Comparison of ENCODE assay signal across 22 cellular contexts in genomic region chr1:228376262-228376628, GRCh38. TPM values are rescaled to one million over a fixed set of nuclear protein-coding genes. Genes with fewer than 3 reads are reported as not detected.
DNase-seq lines count a peak whose midpoint lies in the region; ATAC-seq and TF ChIP-seq lines count a peak whose summit lies in the region.
"Had no signal": no experiment of that assay in that cellular context is flagged by ENCODE, and none has a peak within 500 bp of the region (broad histone marks: within the 10 kb centered on the region; RNA-seq: fewer than 3 reads in every experiment).

No MANE protein-coding gene starts in this region.

- peaks cover 36% of the 10 kb centered on the region for H3K36me3 ChIP-seq in right atrium auricular region
- H3K36me3 ChIP-seq in adrenal gland (replicated peaks in 1 of 2) = no peaks in the 10 kb centered on the region
- no peaks in the 10 kb centered on the region for H3K36me3 ChIP-seq in gastroesophageal sphincter
- H3K36me3 ChIP-seq in vagina = no peaks in the 10 kb centered on the region
- H3K36me3 ChIP-seq: BLaER1, sigmoid colon had no signal

- H3K4me1 ChIP-seq in right atrium auricular region = peaks cover 4 to 61% of the 10 kb centered on the region in 2 donors
- H3K4me1 ChIP-seq in adrenal gland (replicated peaks in 1 of 2) = peaks cover 19 to 25% of the 10 kb centered on the region in 2 donors
- H3K4me1 ChIP-seq in gastroesophageal sphincter = peaks cover 0 to 45% (median 7%) of the 10 kb centered on the region in 3 donors
- H3K4me1 ChIP-seq in vagina = peaks cover 28% of the 10 kb centered on the region

- TF ChIP-seq EP300 in gastroesophageal sphincter (IDR thresholded peaks at IDR 0.05) = no peak

- intact Hi-C loops in left cardiac atrium (cut with DNase I) = no loop called here
- intact Hi-C loops in adrenal gland (cut with DNase I) = no loop called here
- intact Hi-C loops in vagina (cut with DNase I) = loop anchor here (10.0 kb wide), 1 partner anchor 109 kb away; the partner anchor contains the start of gene RNF187

- TF ChIP-seq POLR2A in adrenal gland (IDR thresholded peaks at IDR 0.05) = no peak
- no peak for TF ChIP-seq POLR2A in gastroesophageal sphincter (IDR thresholded peaks at IDR 0.05)
- TF ChIP-seq POLR2A in vagina (IDR thresholded peaks at IDR 0.05) = no peak

- H3K27me3 ChIP-seq in right atrium auricular region (no peaks in the 10 kb centered on the region), adrenal gland (no peaks in the 10 kb centered on the region), gastroesophageal sphincter (peaks cover 7% of the 10 kb centered on the region), vagina (no peaks in the 10 kb centered on the region)

- WGBS in adrenal gland, 4 donors = 88 to 96% (median 90%) methylated on average over 3 of the region's 3 CpGs
- no CpG with 5 or more reads among the region's 3 CpGs for WGBS in gastroesophageal sphincter (ENCODE audit: low coverage in 1 of 2), 2 donors

- H3K9me3 ChIP-seq in right atrium auricular region = no peaks in the 10 kb centered on the region
- no peaks in the 10 kb centered on the region for H3K9me3 ChIP-seq in adrenal gland (replicated peaks in 1 of 3)
- H3K9me3 ChIP-seq in gastroesophageal sphincter = no peaks in the 10 kb centered on the region
- H3K9me3 ChIP-seq in vagina = no peaks in the 10 kb centered on the region
- H3K9me3 ChIP-seq: A549, BLaER1, sigmoid colon had no signal

- DNase-seq in right atrium auricular region (ENCODE audit: low spot score) (no peak), left cardiac atrium (no peak), adrenal gland (peak in 2 of 7 donors; percentile 9 to 25), vagina (ENCODE audit: extremely low spot score in 2 of 2) (no peak), SKM-1 (lab: John Stamatoyannopoulos, UW; ENCODE audit: unreplicated experiment) (no peak)
- no peak for DNase-seq in activated CD4-positive, alpha-beta T cell treated with anti-CD3 and anti-CD28 coated beads, Interleukin-2, amount 50 U/mL, for 48 hours
- DNase-seq: activated CD4-positive, alpha-beta memory T cell treated with anti-CD3 and anti-CD28 coated beads, Interleukin-2, amount 10 ng/mL, durations not matched to agents 7 days and 5 days; activated CD4-positive, CD25-positive, alpha-beta regulatory T cell; activated naive CD4-positive, alpha-beta T cell treated with Interleukin-2 at 50 U/mL for 16 hours; anterior cingulate cortex; cerebellar nuclear complex; GDM1; hippocampal formation; islet precursor cell; mammary epithelial cell; NCI-H1930 had no signal

- ATAC-seq in left cardiac atrium (no peak), gastroesophageal sphincter (no peak), HG02973 (IDR thresholded peaks at IDR 0.05; ENCODE audit: unreplicated experiment) (no peak)
- ATAC-seq: A549 had no signal

- TF ChIP-seq CTCF in right atrium auricular region (IDR thresholded peaks at IDR 0.05) (no peak), adrenal gland (IDR thresholded peaks at IDR 0.05) (no peak), gastroesophageal sphincter (IDR thresholded peaks at IDR 0.05) (no peak), vagina (IDR thresholded peaks at IDR 0.05) (no peak)

- no peak overlapping the region for H3K4me3 ChIP-seq in right atrium auricular region
- H3K4me3 ChIP-seq in adrenal gland = no peak overlapping the region
- no peak overlapping the region for H3K4me3 ChIP-seq in gastroesophageal sphincter
- H3K4me3 ChIP-seq in vagina = no peak overlapping the region
- H3K4me3 ChIP-seq: A549, BLaER1, sigmoid colon had no signal

- H3K27ac ChIP-seq in right atrium auricular region = peak overlapping the region; percentile 92 to 95
- peak overlapping the region in 4 of 5 donors; percentile 89 to 99 (median 96) for H3K27ac ChIP-seq in adrenal gland
- H3K27ac ChIP-seq in gastroesophageal sphincter = peak overlapping the region in 3 of 4 donors; percentile 69 to 85 (median 78)
- H3K27ac ChIP-seq in vagina = peak overlapping the region; percentile 92
- H3K27ac ChIP-seq: A549, BLaER1 had no signal

RNA-seq across cellular contexts. Expression of gene TRIM11, which starts 30.4 kb away (rescaled TPM):
- 1 to 10 TPM; 5.5 to 9.8 TPM for total RNA-seq in right atrium auricular region
- total RNA-seq in left cardiac atrium = 1 to 10 TPM; 9.0 to 9.5 TPM
- total RNA-seq in adrenal gland = 10 to 100 TPM; 12.1 to 26.7 (median 19.1) TPM
- 10 to 100 TPM in 2 of 3 donors, 1 to 10 TPM in 1; 3.5 to 17.2 (median 12.8) TPM for polyA plus RNA-seq in adrenal gland
- 10 to 100 TPM; 16.3 to 24.6 (median 21.9) TPM for total RNA-seq in gastroesophageal sphincter
- total RNA-seq in vagina = 22.1 TPM

RNA-seq across cellular contexts. Expression of gene TRIM17, which starts 40.4 kb away (rescaled TPM):
- total RNA-seq in right atrium auricular region (not detected), left cardiac atrium (under 1 TPM; 0.42 to 0.88 TPM), adrenal gland (1 to 10 TPM in 3 of 8 donors, under 1 TPM in 3, not detected in 2; 0.42 to 7.4 (median 1.2) TPM), gastroesophageal sphincter (not detected), vagina (1.2 TPM)
- 1 to 10 TPM in 1 of 3 donors, under 1 TPM in 1, not detected in 1; 0.74 to 1.8 TPM for polyA plus RNA-seq in adrenal gland
- total RNA-seq: myocyte had no signal
- polyA plus RNA-seq: A549 had no signal
